ENCODE assay signal across 8 cellular contexts in the genomic region with DNA sequence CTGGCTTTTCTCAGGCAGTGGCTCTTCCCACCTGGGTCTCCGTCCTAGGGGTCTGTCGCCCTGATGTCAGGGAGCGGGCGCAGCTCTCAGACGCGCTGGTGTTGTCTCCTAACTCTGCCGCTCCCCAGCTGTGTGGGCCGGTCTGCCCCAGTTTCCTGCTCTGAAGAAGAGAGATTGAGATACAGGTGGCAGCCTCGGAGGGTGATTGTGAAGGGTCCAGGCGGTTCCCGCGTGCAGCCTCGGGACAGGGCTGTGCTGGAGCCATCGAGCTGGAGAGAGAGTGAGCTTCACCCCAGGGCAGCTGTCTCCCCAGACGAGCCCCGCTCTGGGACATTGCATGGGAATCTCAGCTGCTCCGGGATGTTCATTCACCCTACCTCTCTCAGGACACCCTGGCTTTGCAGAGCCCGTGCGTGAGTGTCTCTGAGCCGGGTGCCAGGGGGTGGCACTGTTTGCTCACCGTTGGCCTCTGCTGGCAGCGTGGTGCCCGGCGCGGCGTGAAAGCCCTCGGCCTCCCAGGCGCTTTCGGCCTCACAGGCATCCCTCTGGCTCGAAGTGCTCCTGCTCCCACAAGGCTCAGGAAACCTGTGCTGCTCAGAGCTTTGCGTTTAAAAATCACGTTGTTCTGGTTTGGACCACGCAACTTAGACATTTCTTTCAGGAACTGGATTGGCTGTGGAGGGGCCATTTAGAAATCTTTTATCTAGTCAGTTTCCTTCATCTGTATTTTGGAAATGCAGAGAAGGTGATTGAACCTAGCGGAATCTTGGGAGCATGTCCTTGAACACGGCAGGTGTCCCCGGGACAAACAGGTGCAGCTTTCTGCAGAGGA. TPM values are rescaled to one million over a fixed set of nuclear protein-coding genes. Genes with fewer than 3 reads are reported as not detected.
DNase-seq lines count a peak whose midpoint lies in the region; ATAC-seq, FAIRE-seq and TF ChIP-seq lines count a peak whose summit lies in the region.

No MANE protein-coding gene starts in this region.

- POLR2A ChIA-PET in CD8-positive, alpha-beta T cell (lab: Charles Lee), result interaction anchor here (1.2 kb wide), 1 partner anchor 56 kb away, joined by 3 read pairs; a partner anchor contains a TSS

- peak; percentile 15 for TF ChIP-seq CTCF in CD8-positive, alpha-beta T cell (IDR thresholded peaks at IDR 0.05)
- TF ChIP-seq CTCF in HFFc6 (IDR thresholded peaks at IDR 0.05), result peak; percentile 76
- TF ChIP-seq CTCF in lower leg skin (IDR thresholded peaks at IDR 0.05), result no peak

- H3K27me3 ChIP-seq in CD8-positive, alpha-beta T cell (ENCODE audit: insufficient read depth, low read length), result no peaks in the 10 kb centered on the region

- peak; percentile 65 for FAIRE-seq in urothelium cell line (lab: Jason Lieb, UNC)

- no peaks in the 10 kb centered on the region for H3K9me3 Mint-ChIP-seq in CD8-positive, alpha-beta T cell
- H3K9me3 Mint-ChIP-seq in HFFc6, result no peaks in the 10 kb centered on the region

- H3K36me3 Mint-ChIP-seq in CD8-positive, alpha-beta T cell, result no peaks in the 10 kb centered on the region
- no peaks in the 10 kb centered on the region for H3K36me3 Mint-ChIP-seq in HFFc6 (ENCODE audit: low read depth)

- peaks cover 8% of the 10 kb centered on the region for H3K4me1 Mint-ChIP-seq in CD8-positive, alpha-beta T cell (ENCODE audit: low read depth)
- H3K4me1 Mint-ChIP-seq in HFFc6 (ENCODE audit: low read depth), result peaks cover 26% of the 10 kb centered on the region

- no peaks in the 10 kb centered on the region for H3K36me3 ChIP-seq in CD8-positive, alpha-beta T cell (ENCODE audit: insufficient read depth, low read length)

- no peak overlapping the region for H3K4me3 ChIP-seq in CD8-positive, alpha-beta T cell (ENCODE audit: low read depth, low read length)
- no peak overlapping the region for H3K4me3 ChIP-seq in lower leg skin (ENCODE audit: low read depth, poor library complexity, severe bottlenecking)

- H3K9me3 ChIP-seq in CD8-positive, alpha-beta T cell (ENCODE audit: low read length), result no peaks in the 10 kb centered on the region

- intact Hi-C loops in CD8-positive, alpha-beta T cell (cut with DNase I, micrococcal nuclease), result loop anchor here (1.0 to 5.0 kb wide), 3 partner anchors 218 to 280 kb away; no protein-coding TSS in a partner anchor
- intact Hi-C loops in lower leg skin (cut with DNase I; ENCODE audit: low total_unique reads), result no loop called here

- H3K4me1 ChIP-seq in CD8-positive, alpha-beta T cell (ENCODE audit: insufficient read depth, low read length), result peaks cover 12% of the 10 kb centered on the region

- peaks cover 17% of the 10 kb centered on the region for H3K27me3 Mint-ChIP-seq in CD8-positive, alpha-beta T cell (ENCODE audit: low read depth)
- peaks cover 25% of the 10 kb centered on the region for H3K27me3 Mint-ChIP-seq in HFFc6 (ENCODE audit: insufficient read depth)

- ATAC-seq in CD8-positive, alpha-beta T cell, result no peak
- no peak for ATAC-seq in HG03354 (IDR thresholded peaks at IDR 0.05; ENCODE audit: poor library complexity, severe bottlenecking, unreplicated experiment)

- peak in 6 of 7 experiments; percentile 11 to 73 (median 36) for DNase-seq in CD8-positive, alpha-beta T cell
- DNase-seq in HFFc6 (peak; percentile 45), SW 1271 (lab: John Stamatoyannopoulos, UW) (peak; percentile 28 to 41), cerebellum (ENCODE audit: low spot score) (peak; percentile 88), lung microvascular endothelial cell (ENCODE audit: low read depth in 2 of 2) (peak; percentile 65 to 74), urothelium cell line (ENCODE audit: low spot score) (peak; percentile 76), lower leg skin (ENCODE audit: low spot score in 2 of 2) (no peak)

- 25 to 29% methylated on average over 33 to 34 of the region's 36 CpGs for WGBS in lower leg skin, 2 donors

- H3K27ac Mint-ChIP-seq in CD8-positive, alpha-beta T cell, result no peak overlapping the region
- no peak overlapping the region for H3K27ac Mint-ChIP-seq in HFFc6

- no peak overlapping the region for H3K4me3 Mint-ChIP-seq in CD8-positive, alpha-beta T cell
- H3K4me3 Mint-ChIP-seq in HFFc6, result no peak overlapping the region

- CTCF ChIA-PET in CD8-positive, alpha-beta T cell (lab: Charles Lee), result interaction anchor here (0.6 to 5.2 kb wide), 12 partner anchors 9 to 362 kb away, joined by 3 to 36 read pairs (median 3); partner anchors contain the start of gene TMEM184A

- no peak for TF ChIP-seq POLR2A in lower leg skin (IDR thresholded peaks at IDR 0.05)

- no peak overlapping the region for H3K27ac ChIP-seq in CD8-positive, alpha-beta T cell (ENCODE audit: low read depth, low read length)

RNA-seq across cellular contexts. Expression of gene ZFAND2A, which starts 33.8 kb away (rescaled TPM):
- total RNA-seq in CD8-positive, alpha-beta T cell, result 100 to 1,000 TPM; 100 to 105 TPM
- total RNA-seq in HFFc6 (2021; fragmentation: NEBNext Ultra II Directional; extraction: Animal tissue kit (Norgen Biotek cat#: 25700)), result 10 to 100 TPM; 14.3 to 20.8 (median 18.0) TPM
- 13.7 TPM for total RNA-seq in cerebellum
- total RNA-seq in lung microvascular endothelial cell, result 6.5 and 14.1 TPM in 2 replicates
- total RNA-seq in lower leg skin, result 10 to 100 TPM in 3 of 4 donors, 1 to 10 TPM in 1; 9.4 to 26.0 (median 22.8) TPM

RNA-seq across cellular contexts. Expression of gene UNCX, which starts 38.9 kb away (rescaled TPM):
- total RNA-seq in CD8-positive, alpha-beta T cell, result not detected
- total RNA-seq in HFFc6 (2021; fragmentation: NEBNext Ultra II Directional; extraction: Animal tissue kit (Norgen Biotek cat#: 25700)), result not detected
- 15.5 TPM for total RNA-seq in cerebellum
- not detected in 2 replicates for total RNA-seq in lung microvascular endothelial cell
- not detected for total RNA-seq in lower leg skin

Comparison
In these comparisons a context has a peak if more than half of its experiments do, and no peak if none do; other contexts are left out.
1. DNase-seq: peak in CD8-positive, alpha-beta T cell (6 of 7), HFFc6 (single experiment), SW 1271 (2 of 2), cerebellum (single experiment), lung microvascular endothelial cell (2 of 2) and urothelium cell line (single experiment); none in lower leg skin (0 of 2).
2. CTCF ChIP-seq: peak in CD8-positive, alpha-beta T cell (single experiment) and HFFc6 (single experiment); none in lower leg skin (0 of 3).
3. RNA of gene UNCX, which starts 38.9 kb away (total RNA-seq): 15.5 TPM in cerebellum (single experiment); not detected in CD8-positive, alpha-beta T cell, not detected in HFFc6, not detected in lung microvascular endothelial cell and not detected in lower leg skin; every median in the first group is over 10 times any median in the second.